26 cellular contexts compared by ENCODE assay signal in the genomic region with DNA sequence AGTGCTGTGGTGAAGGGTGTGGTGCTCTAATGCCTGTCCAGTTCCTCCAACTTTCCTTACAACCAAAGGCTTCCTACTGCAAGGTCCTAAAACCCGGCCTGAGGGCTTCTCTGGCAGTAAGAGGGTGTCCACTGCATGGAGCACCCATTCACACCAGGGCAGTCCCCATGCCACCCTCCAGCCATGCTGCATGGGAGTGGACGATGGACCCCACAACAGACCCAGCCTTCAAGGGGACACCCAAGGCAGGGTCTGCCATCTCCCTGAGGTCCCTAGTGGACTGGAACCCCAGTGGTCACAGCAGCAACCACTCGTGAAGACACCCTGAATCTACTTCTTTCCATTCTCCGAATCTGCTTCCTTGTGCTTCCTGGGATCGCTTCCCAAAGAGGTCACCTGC.
"Had no signal": no experiment of that assay in that cellular context is flagged by ENCODE, and none has a peak within 500 bp of the region (broad histone marks: within the 10 kb centered on the region; RNA-seq: fewer than 3 reads in every experiment).

No MANE protein-coding gene starts in this region.

- H3K4me1 ChIP-seq: gastrocnemius medialis, lower lobe of right lung, parathyroid adenoma, prostate gland, right atrium auricular region, tibial nerve had no signal

- H3K27ac ChIP-seq: coronary artery, epithelial cell of prostate, gastrocnemius medialis, lower lobe of right lung, parathyroid adenoma, prostate gland, right atrium auricular region, thoracic aorta, tibial nerve had no signal

- ATAC-seq: esophagus mucosa; gastrocnemius medialis; left ventricle myocardium superior; lower lobe of right lung; mucosa of descending colon; natural killer cell treated with Interleukin-12 subunit alpha and Interleukin-12 subunit beta and Interleukin-15 and Interleukin-18, amount 100 ng/mL, for 72 hours; sciatic nerve; stimulated activated effector memory CD8-positive, alpha-beta T cell treated with anti-CD3 and anti-CD28 coated beads, Interleukin-12 subunit alpha, Interleukin-12 subunit beta, amount 100 ng/mL, for 72 hours; stimulated activated naive CD8-positive, alpha-beta T cell treated with anti-CD3 and anti-CD28 coated beads, Interleukin-15, Interleukin-2, amounts not matched to agents 100 U/mL and 50 U/mL, for 24 hours had no signal

- H3K27ac Mint-ChIP-seq: endodermal cell; naive B cell; natural killer cell treated with Interleukin-12 subunit alpha and Interleukin-12 subunit beta and Interleukin-15 and Interleukin-18, amount 100 ng/mL, for 72 hours; stimulated activated effector memory CD8-positive, alpha-beta T cell treated with anti-CD3 and anti-CD28 coated beads, Interleukin-12 subunit alpha, Interleukin-12 subunit beta, amount 100 ng/mL, for 72 hours had no signal

- H3K27me3 ChIP-seq: gastrocnemius medialis, right atrium auricular region, tibial nerve had no signal

- H3K4me1 Mint-ChIP-seq: central memory CD8-positive, alpha-beta T cell; endodermal cell; naive B cell; stimulated activated effector memory CD8-positive, alpha-beta T cell treated with anti-CD3 and anti-CD28 coated beads, Interleukin-12 subunit alpha, Interleukin-12 subunit beta, amount 100 ng/mL, for 72 hours had no signal

- H3K27me3 Mint-ChIP-seq: central memory CD8-positive, alpha-beta T cell; naive B cell had no signal

- H3K4me3 ChIP-seq: coronary artery, gastrocnemius medialis, lower lobe of right lung, mucosa of descending colon, prostate gland, right atrium auricular region, smooth muscle cell, thoracic aorta, tibial nerve had no signal

- DNase-seq: effector CD4-positive, alpha-beta T cell; endodermal cell; foreskin fibroblast; gastrocnemius medialis; left ventricle myocardium superior; lower lobe of right lung; mucosa of descending colon; naive B cell; stimulated activated CD4-positive, alpha-beta T cell treated with anti-CD3 and anti-CD28 coated beads, Interleukin-12 subunit alpha, Interleukin-12 subunit beta, amount 100 ng/mL, for 4 hours; stimulated activated CD4-positive, alpha-beta T cell treated with anti-CD3 and anti-CD28 coated beads, Interleukin-1b, Interleukin-23, amount 100 ng/mL, for 48 hours; stimulated activated CD4-positive, alpha-beta T cell treated with anti-CD3 and anti-CD28 coated beads, Interleukin-4, amount 100 ng/mL, for 24 hours; stimulated activated naive CD8-positive, alpha-beta T cell treated with anti-CD3 and anti-CD28 coated beads, Interleukin-15, Interleukin-2, amounts not matched to agents 100 U/mL and 50 U/mL, for 24 hours had no signal

- H3K36me3 Mint-ChIP-seq: naive B cell; natural killer cell treated with Interleukin-12 subunit alpha and Interleukin-12 subunit beta and Interleukin-15 and Interleukin-18, amount 100 ng/mL, for 72 hours; stimulated activated effector memory CD8-positive, alpha-beta T cell treated with anti-CD3 and anti-CD28 coated beads, Interleukin-12 subunit alpha, Interleukin-12 subunit beta, amount 100 ng/mL, for 72 hours had no signal

- H3K9me3 Mint-ChIP-seq: natural killer cell treated with Interleukin-12 subunit alpha and Interleukin-12 subunit beta and Interleukin-15 and Interleukin-18, amount 100 ng/mL, for 72 hours had no signal

- H3K36me3 ChIP-seq: gastrocnemius medialis, lower lobe of right lung, prostate gland, right atrium auricular region, thoracic aorta, tibial nerve had no signal

- H3K9me3 ChIP-seq: gastrocnemius medialis, lower lobe of right lung, mucosa of descending colon, prostate gland had no signal

- H3K4me3 Mint-ChIP-seq: central memory CD8-positive, alpha-beta T cell; endodermal cell; naive B cell; natural killer cell treated with Interleukin-12 subunit alpha and Interleukin-12 subunit beta and Interleukin-15 and Interleukin-18, amount 100 ng/mL, for 72 hours; neural crest cell; stimulated activated effector memory CD8-positive, alpha-beta T cell treated with anti-CD3 and anti-CD28 coated beads, Interleukin-12 subunit alpha, Interleukin-12 subunit beta, amount 100 ng/mL, for 72 hours had no signal
